Comparison of ENCODE assay signal across 8 cellular contexts in the genomic region with DNA sequence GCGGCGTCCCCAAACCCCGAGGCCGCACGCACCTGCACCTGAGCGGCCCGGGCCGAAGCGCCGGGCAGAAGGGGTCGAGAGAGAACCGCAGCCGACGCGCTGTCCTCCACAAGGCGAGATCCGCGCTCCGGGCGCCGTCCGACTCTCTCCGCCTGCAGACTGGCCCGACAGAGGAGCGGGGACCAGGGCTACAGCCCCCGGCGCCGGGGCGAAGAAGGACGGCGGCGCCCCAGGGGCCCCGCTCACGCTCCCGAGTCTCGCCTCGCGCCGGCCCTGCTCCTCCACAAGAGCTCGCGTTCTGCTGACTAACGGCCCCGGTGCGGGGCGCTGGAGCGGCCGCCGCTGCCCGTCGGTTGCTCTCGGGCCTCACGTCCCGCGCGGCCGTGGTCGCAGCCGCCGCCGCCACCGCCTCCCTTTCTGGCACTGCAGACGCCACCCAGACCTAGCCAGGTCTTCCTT. TPM values are rescaled to one million over a fixed set of nuclear protein-coding genes. Genes with fewer than 3 reads are reported as not detected.
DNase-seq lines count a peak whose midpoint lies in the region; ATAC-seq and TF ChIP-seq lines count a peak whose summit lies in the region.

No MANE protein-coding gene starts in this region.

- H3K4me1 ChIP-seq in DOHH2 (ENCODE audit: control insufficient read depth, low read length) (peaks cover 53% of the 10 kb centered on the region), liver (ENCODE audit: control insufficient read depth in 4 of 4, insufficient read depth in 4 of 4, low read length in 3 of 4) (peaks cover 4 to 35% (median 14%) of the 10 kb centered on the region in 4 donors), tibial nerve (peaks cover 0 to 41% (median 19%) of the 10 kb centered on the region in 4 donors)

- under 1% methylated on average over 62 of the region's 62 CpGs for WGBS in liver
- WGBS in tibial nerve, 2 donors: 0 to 1% methylated on average over 43 to 48 of the region's 62 CpGs

- H4K20me1 ChIP-seq in DOHH2 (ENCODE audit: control insufficient read depth, insufficient read depth, low read depth, low read length): peaks cover 35% of the 10 kb centered on the region; the same call in 1 of the 2 replicates

- no peak for TF ChIP-seq POLR2A in tibial nerve (IDR thresholded peaks at IDR 0.05)

- H3K36me3 ChIP-seq in DOHH2 (ENCODE audit: control insufficient read depth, low read length): peaks cover 36% of the 10 kb centered on the region
- no peaks in the 10 kb centered on the region for H3K36me3 ChIP-seq in liver (ENCODE audit: control insufficient read depth in 4 of 4, insufficient read depth in 3 of 4, low read depth in 1 of 4, low read length in 3 of 4)
- peaks cover 0 to 5% (median 0%) of the 10 kb centered on the region in 3 donors for H3K36me3 ChIP-seq in tibial nerve

- peak overlapping the region; percentile 63 for H3K27ac ChIP-seq in DOHH2 (ENCODE audit: low read depth, low read length)
- peak overlapping the region; percentile 82 for H3K27ac ChIP-seq in HL-60 (replicated peaks)
- H3K27ac ChIP-seq in liver (ENCODE audit: low read depth in 1 of 2, low read length in 2 of 2): peak overlapping the region; percentile 87 to 98
- peak overlapping the region; percentile 77 to 97 (median 92) for H3K27ac ChIP-seq in tibial nerve

- TF ChIP-seq EP300 in tibial nerve (IDR thresholded peaks at IDR 0.05): no peak

- H3K27me3 ChIP-seq in DOHH2 (ENCODE audit: control insufficient read depth, low read length) (no peaks in the 10 kb centered on the region), HL-60 (ENCODE audit: insufficient read depth, poor library complexity, severe bottlenecking) (no peaks in the 10 kb centered on the region), liver (ENCODE audit: control insufficient read depth in 4 of 4, insufficient read depth in 4 of 4, low read length in 3 of 4) (no peaks in the 10 kb centered on the region), tibial nerve (no peaks in the 10 kb centered on the region)

- H3K9me2 ChIP-seq in DOHH2 (replicated peaks; ENCODE audit: control insufficient read depth, low read length): no peaks in the 10 kb centered on the region

- H3K9me3 ChIP-seq in DOHH2 (ENCODE audit: control insufficient read depth, insufficient read depth, low read length) (no peaks in the 10 kb centered on the region), liver (ENCODE audit: control insufficient read depth in 4 of 4, low read length in 3 of 4) (no peaks in the 10 kb centered on the region), tibial nerve (no peaks in the 10 kb centered on the region)

- TF ChIP-seq RAD21 in liver (IDR thresholded peaks at IDR 0.05): no peak

- H3F3A ChIP-seq in DOHH2 (ENCODE audit: control insufficient read depth, insufficient read depth): peaks cover 8% of the 10 kb centered on the region; the same call in 1 of the 2 replicates

- DNase-seq in HL-60 (ENCODE audit: low read depth in 1 of 2, low spot score in 1 of 2) (no peak), astrocyte of the cerebellum (ENCODE audit: low read depth) (no peak), tibial nerve (ENCODE audit: low spot score in 2 of 2) (peak in 1 of 2 donors; percentile 4), putamen (ENCODE audit: low spot score) (no peak)
- DNase-seq in effector CD4-positive, alpha-beta T cell: no peak

- peak overlapping the region; percentile 84 for H3K4me2 ChIP-seq in DOHH2 (ENCODE audit: low read length)

- TF ChIP-seq CTCF in DOHH2 (IDR thresholded peaks at IDR 0.05; ENCODE audit: low read depth, low read length, poor library complexity, severe bottlenecking) (peak; percentile 31), HL-60 (IDR thresholded peaks at IDR 0.05; ENCODE audit: insufficient read depth, low read length) (no peak), astrocyte of the cerebellum (IDR thresholded peaks at IDR 0.05; ENCODE audit: low read depth, low read length, missing control alignments) (no peak), liver (IDR thresholded peaks at IDR 0.05; ENCODE audit: low read depth, low read length, missing input control) (no peak), tibial nerve (IDR thresholded peaks at IDR 0.05) (no peak)

- peak overlapping the region; percentile 36 to 50 for H3K9ac ChIP-seq in liver (ENCODE audit: low read depth in 1 of 2, low read length in 2 of 2)

- peak; percentile 15 for ATAC-seq in GM21390 (IDR thresholded peaks at IDR 0.05; ENCODE audit: unreplicated experiment)

- in situ Hi-C loops in astrocyte of the cerebellum (cut with HindIII; ENCODE audit: low sequenced_read_pairs): loop anchor here (5.0 kb wide), 1 partner anchor 38 kb away; no protein-coding TSS in a partner anchor

- peaks cover 96% of the 10 kb centered on the region for H3K79me2 ChIP-seq in DOHH2 (ENCODE audit: control insufficient read depth, low read length)

- H3K4me3 ChIP-seq in DOHH2 (ENCODE audit: low read length) (peak overlapping the region; percentile 84), HL-60 (replicated peaks; ENCODE audit: insufficient read depth, low read length) (peak overlapping the region; percentile 85), astrocyte of the cerebellum (ENCODE audit: low read depth, low read length) (peak overlapping the region; percentile 84), liver (ENCODE audit: low read depth in 1 of 3, low read length in 3 of 3) (peak overlapping the region; percentile 89 to 97 (median 92)), tibial nerve (peak overlapping the region; percentile 91 to 98 (median 94))

TF ChIP-seq in liver, 16 proteins besides CTCF, POLR2A, EP300 and RAD21:
- TF ChIP-seq HNF4G (IDR thresholded peaks at IDR 0.05): no peak
- TF ChIP-seq YY1 (IDR thresholded peaks at IDR 0.05): no peak
- no peak for TF ChIP-seq TAF1 (conservative IDR thresholded peaks at IDR 0.05)
- TF ChIP-seq, protein P1, sequence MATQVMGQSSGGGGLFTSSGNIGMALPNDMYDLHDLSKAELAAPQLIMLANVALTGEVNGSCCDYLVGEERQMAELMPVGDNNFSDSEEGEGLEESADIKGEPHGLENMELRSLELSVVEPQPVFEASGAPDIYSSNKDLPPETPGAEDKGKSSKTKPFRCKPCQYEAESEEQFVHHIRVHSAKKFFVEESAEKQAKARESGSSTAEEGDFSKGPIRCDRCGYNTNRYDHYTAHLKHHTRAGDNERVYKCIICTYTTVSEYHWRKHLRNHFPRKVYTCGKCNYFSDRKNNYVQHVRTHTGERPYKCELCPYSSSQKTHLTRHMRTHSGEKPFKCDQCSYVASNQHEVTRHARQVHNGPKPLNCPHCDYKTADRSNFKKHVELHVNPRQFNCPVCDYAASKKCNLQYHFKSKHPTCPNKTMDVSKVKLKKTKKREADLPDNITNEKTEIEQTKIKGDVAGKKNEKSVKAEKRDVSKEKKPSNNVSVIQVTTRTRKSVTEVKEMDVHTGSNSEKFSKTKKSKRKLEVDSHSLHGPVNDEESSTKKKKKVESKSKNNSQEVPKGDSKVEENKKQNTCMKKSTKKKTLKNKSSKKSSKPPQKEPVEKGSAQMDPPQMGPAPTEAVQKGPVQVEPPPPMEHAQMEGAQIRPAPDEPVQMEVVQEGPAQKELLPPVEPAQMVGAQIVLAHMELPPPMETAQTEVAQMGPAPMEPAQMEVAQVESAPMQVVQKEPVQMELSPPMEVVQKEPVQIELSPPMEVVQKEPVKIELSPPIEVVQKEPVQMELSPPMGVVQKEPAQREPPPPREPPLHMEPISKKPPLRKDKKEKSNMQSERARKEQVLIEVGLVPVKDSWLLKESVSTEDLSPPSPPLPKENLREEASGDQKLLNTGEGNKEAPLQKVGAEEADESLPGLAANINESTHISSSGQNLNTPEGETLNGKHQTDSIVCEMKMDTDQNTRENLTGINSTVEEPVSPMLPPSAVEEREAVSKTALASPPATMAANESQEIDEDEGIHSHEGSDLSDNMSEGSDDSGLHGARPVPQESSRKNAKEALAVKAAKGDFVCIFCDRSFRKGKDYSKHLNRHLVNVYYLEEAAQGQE (IDR thresholded peaks at IDR 0.05): no peak
- no peak for TF ChIP-seq FOXA2 (IDR thresholded peaks at IDR 0.05)
- TF ChIP-seq, protein P2, sequence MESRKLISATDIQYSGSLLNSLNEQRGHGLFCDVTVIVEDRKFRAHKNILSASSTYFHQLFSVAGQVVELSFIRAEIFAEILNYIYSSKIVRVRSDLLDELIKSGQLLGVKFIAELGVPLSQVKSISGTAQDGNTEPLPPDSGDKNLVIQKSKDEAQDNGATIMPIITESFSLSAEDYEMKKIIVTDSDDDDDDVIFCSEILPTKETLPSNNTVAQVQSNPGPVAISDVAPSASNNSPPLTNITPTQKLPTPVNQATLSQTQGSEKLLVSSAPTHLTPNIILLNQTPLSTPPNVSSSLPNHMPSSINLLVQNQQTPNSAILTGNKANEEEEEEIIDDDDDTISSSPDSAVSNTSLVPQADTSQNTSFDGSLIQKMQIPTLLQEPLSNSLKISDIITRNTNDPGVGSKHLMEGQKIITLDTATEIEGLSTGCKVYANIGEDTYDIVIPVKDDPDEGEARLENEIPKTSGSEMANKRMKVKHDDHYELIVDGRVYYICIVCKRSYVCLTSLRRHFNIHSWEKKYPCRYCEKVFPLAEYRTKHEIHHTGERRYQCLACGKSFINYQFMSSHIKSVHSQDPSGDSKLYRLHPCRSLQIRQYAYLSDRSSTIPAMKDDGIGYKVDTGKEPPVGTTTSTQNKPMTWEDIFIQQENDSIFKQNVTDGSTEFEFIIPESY (IDR thresholded peaks at IDR 0.05): no peak
- no peak for TF ChIP-seq FOXA1 (IDR thresholded peaks at IDR 0.05)
- TF ChIP-seq, protein P3, sequence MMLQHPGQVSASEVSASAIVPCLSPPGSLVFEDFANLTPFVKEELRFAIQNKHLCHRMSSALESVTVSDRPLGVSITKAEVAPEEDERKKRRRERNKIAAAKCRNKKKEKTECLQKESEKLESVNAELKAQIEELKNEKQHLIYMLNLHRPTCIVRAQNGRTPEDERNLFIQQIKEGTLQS (IDR thresholded peaks at IDR 0.05): no peak
- TF ChIP-seq RXRA (IDR thresholded peaks at IDR 0.05): no peak
- no peak for TF ChIP-seq HNF4A (conservative IDR thresholded peaks at IDR 0.05)
- TF ChIP-seq JUND (IDR thresholded peaks at IDR 0.05): no peak
- TF ChIP-seq NR2F2 (IDR thresholded peaks at IDR 0.05): no peak
- TF ChIP-seq EGR1 (IDR thresholded peaks at IDR 0.05; ENCODE audit: low read depth in 2 of 2): no peak
- TF ChIP-seq SP1 (IDR thresholded peaks at IDR 0.05): no peak
- TF ChIP-seq, protein P4, sequence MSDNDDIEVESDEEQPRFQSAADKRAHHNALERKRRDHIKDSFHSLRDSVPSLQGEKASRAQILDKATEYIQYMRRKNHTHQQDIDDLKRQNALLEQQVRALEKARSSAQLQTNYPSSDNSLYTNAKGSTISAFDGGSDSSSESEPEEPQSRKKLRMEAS (IDR thresholded peaks at IDR 0.05): no peak
- no peak for TF ChIP-seq GABPA (IDR thresholded peaks at IDR 0.05 in 1 of 2, conservative IDR thresholded peaks at IDR 0.05 in 1 of 2)

RNA-seq across cellular contexts. Expression of a gene that starts 0.4 kb away (rescaled TPM):
- total RNA-seq in liver: 10 to 100 TPM; 12.9 to 17.7 TPM
- 1 to 10 TPM; 5.2 to 7.4 TPM for polyA plus RNA-seq in liver
- 10 to 100 TPM; 10.5 to 23.8 (median 18.3) TPM for total RNA-seq in tibial nerve

RNA-seq across cellular contexts. Expression of a gene that starts 0.8 kb away (rescaled TPM):
- total RNA-seq in liver: 1 to 10 TPM; 3.9 to 6.6 TPM
- polyA plus RNA-seq in liver: 1 to 10 TPM; 3.6 to 3.8 TPM
- total RNA-seq in tibial nerve: 10 to 100 TPM; 12.3 to 18.4 (median 16.0) TPM
